In genomic region chr4:128979934-128980333, GRCh38 we compare ENCODE assay signal across 12 cellular contexts.
DNase-seq lines count a peak whose midpoint lies in the region; ATAC-seq and TF ChIP-seq lines count a peak whose summit lies in the region.
"Had no signal": no experiment of that assay in that cellular context is flagged by ENCODE, and none has a peak within 500 bp of the region (broad histone marks: within the 10 kb centered on the region; RNA-seq: fewer than 3 reads in every experiment).

No MANE protein-coding gene starts in this region.

- H3K4me3 Mint-ChIP-seq in CD4-positive, alpha-beta T cell: no peak overlapping the region
- H3K4me3 Mint-ChIP-seq: activated T-cell treated with anti-CD3 and anti-CD28 coated beads, Interleukin-2, amount 50 U/mL, for 4 hours had no signal

- H3K9me3 ChIP-seq in CD4-positive, alpha-beta T cell (ENCODE audit: control insufficient read depth, low read length): no peaks in the 10 kb centered on the region
- H3K9me3 ChIP-seq: lower lobe of right lung had no signal

- peaks cover 20% of the 10 kb centered on the region for H3K36me3 Mint-ChIP-seq in CD4-positive, alpha-beta T cell (ENCODE audit: low read depth)

- H3K27me3 ChIP-seq in CD4-positive, alpha-beta T cell (ENCODE audit: control insufficient read depth, insufficient read depth, low read length): no peaks in the 10 kb centered on the region

- POLR2A ChIA-PET in CD4-positive, alpha-beta T cell (lab: Charles Lee): no interaction called here

- H3K27ac Mint-ChIP-seq in CD4-positive, alpha-beta T cell: no peak overlapping the region

- H3K27ac ChIP-seq in CD4-positive, alpha-beta T cell (ENCODE audit: low read depth, low read length): no peak overlapping the region
- H3K27ac ChIP-seq: lower lobe of right lung had no signal

- no peak for ATAC-seq in CD4-positive, alpha-beta T cell (ENCODE audit: poor library complexity)
- ATAC-seq: activated T-cell treated with anti-CD3 and anti-CD28 coated beads, Interleukin-2, amount 50 U/mL, for 4 hours; lower lobe of right lung had no signal

- H3K9me3 Mint-ChIP-seq in CD4-positive, alpha-beta T cell: no peaks in the 10 kb centered on the region
- H3K9me3 Mint-ChIP-seq: activated T-cell treated with anti-CD3 and anti-CD28 coated beads, Interleukin-2, amount 50 U/mL, for 4 hours had no signal

- TF ChIP-seq CTCF in CD4-positive, alpha-beta T cell (IDR thresholded peaks at IDR 0.05): no peak

- CTCF ChIA-PET in CD4-positive, alpha-beta T cell (lab: Charles Lee): no interaction called here

- H3K4me1 Mint-ChIP-seq in CD4-positive, alpha-beta T cell (ENCODE audit: low read depth): no peaks in the 10 kb centered on the region

- no peaks in the 10 kb centered on the region for H3K27me3 Mint-ChIP-seq in CD4-positive, alpha-beta T cell

- intact Hi-C loops in CD4-positive, alpha-beta T cell (cut with DNase I, micrococcal nuclease): no loop called here

- DNase-seq in DMS 273 (lab: John Stamatoyannopoulos, UW; ENCODE audit: unreplicated experiment): peak; percentile 56
- peak; percentile 34 to 78 for DNase-seq in NCI-H446 (lab: John Stamatoyannopoulos, UW)
- peak; percentile 69 for DNase-seq in dedifferentiated amniotic fluid mesenchymal stem cell (ENCODE audit: extremely low spot score)
- DNase-seq in middle frontal gyrus (ENCODE audit: extremely low spot score, low spot score): peak; percentile 43
- no peak for DNase-seq in CD4-positive, alpha-beta T cell
- no peak for DNase-seq in NCI-H1092 (lab: John Stamatoyannopoulos, UW)
- no peak for DNase-seq in stimulated activated CD4-positive, alpha-beta T cell treated with anti-CD3 and anti-CD28 coated beads, Interleukin-12 subunit alpha, Interleukin-12 subunit beta, amount 100 ng/mL, for 4 hours
- DNase-seq in NOMO-1 treated with dmso at 0.1 percent for 144 hours (lab: John Stamatoyannopoulos, UW; ENCODE audit: unreplicated experiment): no peak
- DNase-seq: activated T-cell treated with anti-CD3 and anti-CD28 coated beads, Interleukin-2, amount 50 U/mL, for 4 hours; DMS79 treated with DMSO at 0.1 percent for 48 hours; lower lobe of right lung; T1000 had no signal

Comparison
In these comparisons a context has a peak if more than half of its experiments do, and no peak if none do; other contexts are left out.
1. DNase-seq: peak in DMS 273 (single experiment), NCI-H446 (2 of 2), dedifferentiated amniotic fluid mesenchymal stem cell (single experiment) and middle frontal gyrus (single experiment); none in CD4-positive, alpha-beta T cell (0 of 10), NCI-H1092 (single experiment), stimulated activated CD4-positive, alpha-beta T cell treated with anti-CD3 and anti-CD28 coated beads, Interleukin-12 subunit alpha, Interleukin-12 subunit beta, amount 100 ng/mL, for 4 hours (single experiment) and NOMO-1 treated with dmso at 0.1 percent for 144 hours (single experiment).